ENCODE assay signal across 26 cellular contexts in genomic region chr12:114614040-114614439, GRCh38.
"Had no signal": no experiment of that assay in that cellular context is flagged by ENCODE, and none has a peak within 500 bp of the region (broad histone marks: within the 10 kb centered on the region; RNA-seq: fewer than 3 reads in every experiment).

No MANE protein-coding gene starts in this region.

- H3K36me3 ChIP-seq: esophagus squamous epithelium, gastrocnemius medialis, heart right ventricle, left lung, lower lobe of right lung had no signal

- H3K27me3 ChIP-seq: gastrocnemius medialis had no signal

- H3K4me3 ChIP-seq: esophagus squamous epithelium, gastrocnemius medialis, heart right ventricle, left lung, lower lobe of right lung, mucosa of descending colon had no signal

- DNase-seq: effector CD8-positive, alpha-beta T cell; effector memory CD8-positive, alpha-beta T cell; endodermal cell; erythroblast; esophagus squamous epithelium; foreskin fibroblast; foreskin melanocyte; gastrocnemius medialis; glutamatergic neuron; head of caudate nucleus; heart right ventricle; hippocampal formation; left cardiac atrium; left lung; left ventricle myocardium superior; lower lobe of right lung; mesenchymal stem cell; mucosa of descending colon; naive B cell; naive thymus-derived CD8-positive, alpha-beta T cell had no signal

- H3K4me1 ChIP-seq: esophagus squamous epithelium, gastrocnemius medialis, heart right ventricle, left lung, lower lobe of right lung had no signal

- H3K27ac ChIP-seq: epithelial cell of prostate, esophagus squamous epithelium, gastrocnemius medialis, heart right ventricle, left lung, lower lobe of right lung had no signal

- H3K9me3 ChIP-seq: gastrocnemius medialis, lower lobe of right lung, mucosa of descending colon had no signal

- FAIRE-seq: colon, endometrium, islet of Langerhans, keratinocyte had no signal

- ATAC-seq: effector memory CD8-positive, alpha-beta T cell; esophagus mucosa; gastrocnemius medialis; heart right ventricle; left cardiac atrium; left lung; left ventricle myocardium superior; lower lobe of right lung; mucosa of descending colon; naive thymus-derived CD8-positive, alpha-beta T cell had no signal
